2 cellular contexts compared by ENCODE assay signal in genomic region chr14:49880267-49881064, GRCh38.
TF ChIP-seq lines count a peak whose summit lies in the region.

No MANE protein-coding gene starts in this region.

TF ChIP-seq in WTC11, 78 proteins besides CTCF, POLR2A, EP300 and RAD21:
- no peak for TF ChIP-seq ZNF671 (CRISPR knock-in tag; IDR thresholded peaks at IDR 0.05)
- no peak for TF ChIP-seq ZNF416 (CRISPR knock-in tag; IDR thresholded peaks at IDR 0.05)
- TF ChIP-seq, protein P1, sequence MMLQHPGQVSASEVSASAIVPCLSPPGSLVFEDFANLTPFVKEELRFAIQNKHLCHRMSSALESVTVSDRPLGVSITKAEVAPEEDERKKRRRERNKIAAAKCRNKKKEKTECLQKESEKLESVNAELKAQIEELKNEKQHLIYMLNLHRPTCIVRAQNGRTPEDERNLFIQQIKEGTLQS (CRISPR knock-in tag; conservative IDR thresholded peaks at IDR 0.05): no peak
- no peak for TF ChIP-seq NR1H2 (CRISPR knock-in tag; IDR thresholded peaks at IDR 0.05)

TF ChIP-seq in HepG2, 621 proteins besides CTCF, POLR2A, EP300 and RAD21:
- TF ChIP-seq TRAFD1 (CRISPR knock-in tag; IDR thresholded peaks at IDR 0.05; ENCODE audit: borderline replicate concordance): no peak
- no peak for TF ChIP-seq RNF2 (conservative IDR thresholded peaks at IDR 0.05; ENCODE audit: low read depth)
- TF ChIP-seq HMG20A (CRISPR knock-in tag; IDR thresholded peaks at IDR 0.05; ENCODE audit: borderline replicate concordance): no peak
- TF ChIP-seq ZNF207 (IDR thresholded peaks at IDR 0.05; ENCODE audit: borderline replicate concordance): no peak
- no peak for TF ChIP-seq PCBP2 (optimal IDR thresholded peaks at IDR 0.05; ENCODE audit: low read depth, low read length, poor library complexity, severe bottlenecking)
- TF ChIP-seq TP53 (CRISPR knock-in tag; conservative IDR thresholded peaks at IDR 0.05): no peak
- TF ChIP-seq, protein P2, sequence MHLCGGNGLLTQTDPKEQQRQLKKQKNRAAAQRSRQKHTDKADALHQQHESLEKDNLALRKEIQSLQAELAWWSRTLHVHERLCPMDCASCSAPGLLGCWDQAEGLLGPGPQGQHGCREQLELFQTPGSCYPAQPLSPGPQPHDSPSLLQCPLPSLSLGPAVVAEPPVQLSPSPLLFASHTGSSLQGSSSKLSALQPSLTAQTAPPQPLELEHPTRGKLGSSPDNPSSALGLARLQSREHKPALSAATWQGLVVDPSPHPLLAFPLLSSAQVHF (CRISPR knock-in tag; IDR thresholded peaks at IDR 0.05): no peak
- TF ChIP-seq, protein P3, sequence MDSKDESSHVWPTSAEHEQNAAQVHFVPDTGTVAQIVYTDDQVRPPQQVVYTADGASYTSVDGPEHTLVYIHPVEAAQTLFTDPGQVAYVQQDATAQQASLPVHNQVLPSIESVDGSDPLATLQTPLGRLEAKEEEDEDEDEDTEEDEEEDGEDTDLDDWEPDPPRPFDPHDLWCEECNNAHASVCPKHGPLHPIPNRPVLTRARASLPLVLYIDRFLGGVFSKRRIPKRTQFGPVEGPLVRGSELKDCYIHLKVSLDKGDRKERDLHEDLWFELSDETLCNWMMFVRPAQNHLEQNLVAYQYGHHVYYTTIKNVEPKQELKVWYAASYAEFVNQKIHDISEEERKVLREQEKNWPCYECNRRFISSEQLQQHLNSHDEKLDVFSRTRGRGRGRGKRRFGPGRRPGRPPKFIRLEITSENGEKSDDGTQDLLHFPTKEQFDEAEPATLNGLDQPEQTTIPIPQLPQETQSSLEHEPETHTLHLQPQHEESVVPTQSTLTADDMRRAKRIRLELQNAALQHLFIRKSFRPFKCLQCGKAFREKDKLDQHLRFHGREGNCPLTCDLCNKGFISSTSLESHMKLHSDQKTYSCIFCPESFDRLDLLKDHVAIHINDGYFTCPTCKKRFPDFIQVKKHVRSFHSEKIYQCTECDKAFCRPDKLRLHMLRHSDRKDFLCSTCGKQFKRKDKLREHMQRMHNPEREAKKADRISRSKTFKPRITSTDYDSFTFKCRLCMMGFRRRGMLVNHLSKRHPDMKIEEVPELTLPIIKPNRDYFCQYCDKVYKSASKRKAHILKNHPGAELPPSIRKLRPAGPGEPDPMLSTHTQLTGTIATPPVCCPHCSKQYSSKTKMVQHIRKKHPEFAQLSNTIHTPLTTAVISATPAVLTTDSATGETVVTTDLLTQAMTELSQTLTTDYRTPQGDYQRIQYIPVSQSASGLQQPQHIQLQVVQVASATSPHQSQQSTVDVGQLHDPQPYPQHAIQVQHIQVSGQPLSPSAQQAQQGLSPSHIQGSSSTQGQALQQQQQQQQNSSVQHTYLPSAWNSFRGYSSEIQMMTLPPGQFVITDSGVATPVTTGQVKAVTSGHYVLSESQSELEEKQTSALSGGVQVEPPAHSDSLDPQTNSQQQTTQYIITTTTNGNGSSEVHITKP (CRISPR knock-in tag; IDR thresholded peaks at IDR 0.05; ENCODE audit: low read depth): no peak
